ENCODE assay signal across 20 cellular contexts in the genomic region with DNA sequence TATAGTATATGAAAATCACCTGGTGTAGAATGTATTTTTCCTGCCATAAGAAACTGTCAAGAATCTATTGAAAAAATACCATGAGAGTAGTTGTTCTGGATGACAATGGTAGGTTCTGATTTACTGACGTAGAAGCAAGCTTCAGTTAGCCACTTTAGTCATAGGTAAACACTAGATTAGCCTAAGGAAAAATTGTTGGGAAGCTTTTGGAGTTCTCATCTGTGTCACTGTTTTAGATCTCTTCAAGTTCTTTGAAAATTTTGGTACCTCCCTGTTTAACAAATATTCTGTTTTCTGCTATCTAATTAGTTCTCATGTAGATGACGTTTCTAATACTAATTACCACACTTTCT.
DNase-seq lines count a peak whose midpoint lies in the region; TF ChIP-seq lines count a peak whose summit lies in the region.
"Had no signal": no experiment of that assay in that cellular context is flagged by ENCODE, and none has a peak within 500 bp of the region (broad histone marks: within the 10 kb centered on the region; RNA-seq: fewer than 3 reads in every experiment).

No MANE protein-coding gene starts in this region.

- peaks cover 12% of the 10 kb centered on the region for H3K4me1 Mint-ChIP-seq in activated CD4-positive, alpha-beta T cell treated with anti-CD3 and anti-CD28 coated beads, Interleukin-2, amount 10 ng/mL, durations not matched to agents 24 days and 14 days
- H3K4me1 Mint-ChIP-seq in activated T-helper 2 cell treated with anti-CD3 and anti-CD28 coated beads, Interferon-gamma antibody, Interleukin-2, Interleukin-4, amounts not matched to agents 10 μg/mL and 5 μg/mL and 100 μg/mL, durations not matched to agents 14 hours and 24 hours and 36 hours (ENCODE audit: low read depth), result peaks cover 13% of the 10 kb centered on the region
- peaks cover 35% of the 10 kb centered on the region for H3K4me1 Mint-ChIP-seq in osteocyte (ENCODE audit: unreplicated experiment)

- no peak overlapping the region for H3K4me3 Mint-ChIP-seq in activated CD4-positive, alpha-beta T cell treated with anti-CD3 and anti-CD28 coated beads, Interleukin-2, amount 10 ng/mL, durations not matched to agents 24 days and 14 days
- no peak overlapping the region for H3K4me3 Mint-ChIP-seq in activated T-helper 2 cell treated with anti-CD3 and anti-CD28 coated beads, Interferon-gamma antibody, Interleukin-2, Interleukin-4, amounts not matched to agents 10 μg/mL and 5 μg/mL and 100 μg/mL, durations not matched to agents 14 hours and 24 hours and 36 hours (ENCODE audit: low read depth)
- H3K4me3 Mint-ChIP-seq in osteocyte (ENCODE audit: unreplicated experiment), result no peak overlapping the region
- H3K4me3 Mint-ChIP-seq: activated CD4-positive, alpha-beta memory T cell treated with anti-CD3 and anti-CD28 coated beads, Interleukin-2, amount 10 ng/mL, durations not matched to agents 7 days and 5 days; activated T-helper 1 cell treated with anti-CD3 and anti-CD28 coated beads, Interleukin-12 subunit alpha, Interleukin-12 subunit beta, Interleukin-2, Interleukin-4 antibody, amounts not matched to agents 30 ng/mL and 10 ng/mL and 1 ng/mL, durations not matched to agents 14 hours and 24 hours and 36 hours had no signal

- peak overlapping the region; percentile 62 for H3K27ac Mint-ChIP-seq in activated CD4-positive, alpha-beta T cell treated with anti-CD3 and anti-CD28 coated beads, Interleukin-2, amount 10 ng/mL, durations not matched to agents 24 days and 14 days
- H3K27ac Mint-ChIP-seq in activated T-helper 2 cell treated with anti-CD3 and anti-CD28 coated beads, Interferon-gamma antibody, Interleukin-2, Interleukin-4, amounts not matched to agents 10 μg/mL and 5 μg/mL and 100 μg/mL, durations not matched to agents 14 hours and 24 hours and 36 hours, result peak overlapping the region; percentile 34
- H3K27ac Mint-ChIP-seq in osteocyte (ENCODE audit: unreplicated experiment), result peak overlapping the region; percentile 86
- H3K27ac Mint-ChIP-seq: activated CD4-positive, alpha-beta memory T cell treated with anti-CD3 and anti-CD28 coated beads, Interleukin-2, amount 10 ng/mL, durations not matched to agents 7 days and 5 days; activated T-helper 1 cell treated with anti-CD3 and anti-CD28 coated beads, Interleukin-12 subunit alpha, Interleukin-12 subunit beta, Interleukin-2, Interleukin-4 antibody, amounts not matched to agents 30 ng/mL and 10 ng/mL and 1 ng/mL, durations not matched to agents 14 hours and 24 hours and 36 hours had no signal

- H3K36me3 Mint-ChIP-seq in activated CD4-positive, alpha-beta T cell treated with anti-CD3 and anti-CD28 coated beads, Interleukin-2, amount 10 ng/mL, durations not matched to agents 24 days and 14 days (ENCODE audit: low read depth), result peaks cover 31% of the 10 kb centered on the region
- H3K36me3 Mint-ChIP-seq in activated T-helper 2 cell treated with anti-CD3 and anti-CD28 coated beads, Interferon-gamma antibody, Interleukin-2, Interleukin-4, amounts not matched to agents 10 μg/mL and 5 μg/mL and 100 μg/mL, durations not matched to agents 14 hours and 24 hours and 36 hours (ENCODE audit: low read depth), result peaks cover 36% of the 10 kb centered on the region
- peaks cover 4% of the 10 kb centered on the region for H3K36me3 Mint-ChIP-seq in osteocyte (ENCODE audit: unreplicated experiment)

- H3K9me3 Mint-ChIP-seq in activated CD4-positive, alpha-beta T cell treated with anti-CD3 and anti-CD28 coated beads, Interleukin-2, amount 10 ng/mL, durations not matched to agents 24 days and 14 days, result peaks cover 22% of the 10 kb centered on the region
- H3K9me3 Mint-ChIP-seq in activated T-helper 2 cell treated with anti-CD3 and anti-CD28 coated beads, Interferon-gamma antibody, Interleukin-2, Interleukin-4, amounts not matched to agents 10 μg/mL and 5 μg/mL and 100 μg/mL, durations not matched to agents 14 hours and 24 hours and 36 hours, result peaks cover 24% of the 10 kb centered on the region
- peaks cover 3% of the 10 kb centered on the region for H3K9me3 Mint-ChIP-seq in osteocyte (ENCODE audit: unreplicated experiment)

- TF ChIP-seq CTCF in osteocyte (IDR thresholded peaks at IDR 0.05), result no peak

- intact Hi-C loops in activated CD4-positive, alpha-beta T cell treated with anti-CD3 and anti-CD28 coated beads, Interleukin-2, amount 10 ng/mL, durations not matched to agents 24 days and 14 days (cut with micrococcal nuclease), result no loop called here
- intact Hi-C loops in activated T-helper 2 cell treated with anti-CD3 and anti-CD28 coated beads, Interferon-gamma antibody, Interleukin-2, Interleukin-4, amounts not matched to agents 10 μg/mL and 5 μg/mL and 100 μg/mL, durations not matched to agents 14 hours and 24 hours and 36 hours (cut with micrococcal nuclease), result loop anchor here (10.0 kb wide), 1 partner anchor 82 kb away; no protein-coding TSS in a partner anchor

- DNase-seq in activated CD4-positive, alpha-beta T cell treated with anti-CD3 and anti-CD28 coated beads, Interleukin-2, amount 10 ng/mL, durations not matched to agents 24 days and 14 days, result no peak
- DNase-seq in activated CD4-positive, alpha-beta T cell treated with anti-CD3 and anti-CD28 coated beads for 1 hour, result no peak
- DNase-seq in activated T-helper 2 cell treated with anti-CD3 and anti-CD28 coated beads, Interferon-gamma antibody, Interleukin-2, Interleukin-4, amounts not matched to agents 10 μg/mL and 5 μg/mL and 100 μg/mL, durations not matched to agents 14 hours and 24 hours and 36 hours (ENCODE audit: low spot score), result no peak
- DNase-seq in fibroblast of gingiva (ENCODE audit: low read depth) (peak; percentile 70), osteocyte (ENCODE audit: extremely low spot score, unreplicated experiment) (no peak), AG08395 (ENCODE audit: low spot score) (no peak), cerebellar nuclear complex (lab: John Stamatoyannopoulos, UW) (no peak), GDM1 (lab: John Stamatoyannopoulos, UW) (no peak)
- DNase-seq: 8988T; activated CD4-positive, alpha-beta memory T cell treated with anti-CD3 and anti-CD28 coated beads, Interleukin-2, amount 10 ng/mL, durations not matched to agents 7 days and 5 days; C1 segment of cervical spinal cord; colonic mucosa; heart right ventricle; mesenchymal stem cell; NCI-H1105 treated with DMSO at 0.1 percent for 48 hours; NCI-H2171 treated with DMSO at 0.1 percent for 48 hours; NCI-H82; stimulated activated naive CD4-positive, alpha-beta T cell treated with Interleukin-2 at 50 U/mL for 16 hours; transverse colon had no signal

- no peaks in the 10 kb centered on the region for H3K27me3 Mint-ChIP-seq in activated CD4-positive, alpha-beta T cell treated with anti-CD3 and anti-CD28 coated beads, Interleukin-2, amount 10 ng/mL, durations not matched to agents 24 days and 14 days
- H3K27me3 Mint-ChIP-seq in activated T-helper 2 cell treated with anti-CD3 and anti-CD28 coated beads, Interferon-gamma antibody, Interleukin-2, Interleukin-4, amounts not matched to agents 10 μg/mL and 5 μg/mL and 100 μg/mL, durations not matched to agents 14 hours and 24 hours and 36 hours (ENCODE audit: low read depth), result no peaks in the 10 kb centered on the region
- no peaks in the 10 kb centered on the region for H3K27me3 Mint-ChIP-seq in osteocyte (ENCODE audit: unreplicated experiment)
- H3K27me3 Mint-ChIP-seq: activated CD4-positive, alpha-beta memory T cell treated with anti-CD3 and anti-CD28 coated beads, Interleukin-2, amount 10 ng/mL, durations not matched to agents 7 days and 5 days had no signal

Comparison
In these comparisons a context has a peak if more than half of its experiments do, and no peak if none do; other contexts are left out.
1. H3K27ac Mint-ChIP-seq: peak in every context shown above with its lines; median percentile 86 in osteocyte; 62 in activated CD4-positive, alpha-beta T cell treated with anti-CD3 and anti-CD28 coated beads, Interleukin-2, amount 10 ng/mL, durations not matched to agents 24 days and 14 days; 34 in activated T-helper 2 cell treated with anti-CD3 and anti-CD28 coated beads, Interferon-gamma antibody, Interleukin-2, Interleukin-4, amounts not matched to agents 10 μg/mL and 5 μg/mL and 100 μg/mL, durations not matched to agents 14 hours and 24 hours and 36 hours.